Comparison of ENCODE assay signal across 24 cellular contexts in genomic region chr1:205561501-205562203, GRCh38.
"Had no signal": no experiment of that assay in that cellular context is flagged by ENCODE, and none has a peak within 500 bp of the region (broad histone marks: within the 10 kb centered on the region; RNA-seq: fewer than 3 reads in every experiment).

No MANE protein-coding gene starts in this region.

- H3K4me1 ChIP-seq: Peyer's patch, SJCRH30 had no signal

- ATAC-seq: activated T-cell treated with anti-CD3 and anti-CD28 coated beads, Interleukin-2, amount 50 U/mL, for 4 hours; activated T-helper 17 cell treated with anti-CD3 and anti-CD28 coated beads, Interleukin-2, amount 50 U/mL, for 72 hours; T-helper 17 cell had no signal

- H3K9me3 ChIP-seq: Peyer's patch, SJCRH30 had no signal

- H3K4me3 ChIP-seq: cardiac muscle cell, MG63, Peyer's patch, SJCRH30 had no signal

- H3K27ac ChIP-seq: brain microvascular endothelial cell, cardiac muscle cell, Peyer's patch, RWPE1, SJCRH30 had no signal

- H3K9me3 Mint-ChIP-seq: activated CD4-positive, alpha-beta T cell treated with anti-CD3 and anti-CD28 coated beads, Interleukin-2, amount 10 ng/mL, durations not matched to agents 7 days and 5 days had no signal

- H3K36me3 ChIP-seq: brain microvascular endothelial cell, cardiac muscle cell, MG63, Peyer's patch, SJCRH30 had no signal

- DNase-seq: activated CD4-positive, alpha-beta memory T cell treated with anti-CD3 and anti-CD28 coated beads for 36 hours; activated CD4-positive, alpha-beta T cell treated with anti-CD3 and anti-CD28 coated beads, Interleukin-2, amount 10 ng/mL, durations not matched to agents 7 days and 5 days; activated CD4-positive, CD25-positive, alpha-beta regulatory T cell; activated CD8-positive, alpha-beta memory T cell treated with anti-CD3 and anti-CD28 coated beads for 24 hours; activated gamma-delta T cell; activated naive CD4-positive, alpha-beta T cell treated with anti-CD3 and anti-CD28 coated beads for 36 hours; activated T-cell treated with anti-CD3 and anti-CD28 coated beads, Interleukin-2, amount 50 U/mL, for 4 hours; brain microvascular endothelial cell; MG63; NCI-H1105; NCI-H1436; NCI-H1694 treated with DMSO at 0.1 percent for 48 hours; NCI-H2029 treated with DMSO at 0.1 percent for 48 hours; NCI-H510A treated with DMSO at 0.1 percent for 48 hours; NCI-H69; Right ventricle myocardium superior; SJCRH30; T-helper 17 cell; T-helper 9 cell had no signal

- H3K4me1 Mint-ChIP-seq: activated CD4-positive, alpha-beta T cell treated with anti-CD3 and anti-CD28 coated beads, Interleukin-2, amount 10 ng/mL, durations not matched to agents 7 days and 5 days; activated T-helper 17 cell treated with anti-CD3 and anti-CD28 coated beads, Interleukin-2, amount 50 U/mL, for 72 hours had no signal

- H3K27me3 ChIP-seq: Peyer's patch had no signal

- H3K4me3 Mint-ChIP-seq: activated CD4-positive, alpha-beta memory T cell treated with anti-CD3 and anti-CD28 coated beads for 36 hours; activated CD4-positive, alpha-beta T cell treated with anti-CD3 and anti-CD28 coated beads, Interleukin-2, amount 10 ng/mL, durations not matched to agents 7 days and 5 days; activated naive CD4-positive, alpha-beta T cell treated with anti-CD3 and anti-CD28 coated beads for 36 hours; activated naive CD8-positive, alpha-beta T cell; activated T-cell treated with anti-CD3 and anti-CD28 coated beads, Interleukin-2, amount 50 U/mL, for 4 hours; activated T-helper 17 cell treated with anti-CD3 and anti-CD28 coated beads, Interleukin-2, amount 50 U/mL, for 72 hours; T-helper 17 cell had no signal

- H3K36me3 Mint-ChIP-seq: activated CD4-positive, alpha-beta memory T cell treated with anti-CD3 and anti-CD28 coated beads for 36 hours had no signal

- H3K27ac Mint-ChIP-seq: activated CD4-positive, alpha-beta memory T cell treated with anti-CD3 and anti-CD28 coated beads for 36 hours; activated CD4-positive, alpha-beta T cell treated with anti-CD3 and anti-CD28 coated beads, Interleukin-2, amount 10 ng/mL, durations not matched to agents 7 days and 5 days; activated naive CD4-positive, alpha-beta T cell treated with anti-CD3 and anti-CD28 coated beads for 36 hours; activated naive CD8-positive, alpha-beta T cell; activated T-helper 17 cell treated with anti-CD3 and anti-CD28 coated beads, Interleukin-2, amount 50 U/mL, for 72 hours; T-helper 17 cell had no signal
